1 cellular context compared by ENCODE assay signal in the genomic region with DNA sequence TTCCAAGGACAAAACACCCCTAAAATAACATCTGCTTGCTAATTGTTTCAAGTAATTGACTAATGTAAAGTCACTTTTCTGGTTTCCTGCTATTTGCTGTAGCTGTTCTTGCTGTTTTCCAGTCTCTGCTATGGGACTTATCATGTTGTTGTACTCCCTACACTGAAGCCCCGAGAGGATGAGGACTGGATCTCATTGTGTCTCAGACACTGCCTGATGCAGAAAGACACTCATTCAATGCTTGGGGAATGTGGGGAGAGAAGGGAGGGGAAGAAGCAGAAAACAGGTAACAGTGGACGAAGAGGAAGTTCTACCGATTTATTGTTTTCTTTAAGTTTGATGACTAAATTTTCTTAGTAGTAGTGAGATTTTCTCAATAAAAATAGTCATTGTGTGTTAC.
TF ChIP-seq lines count a peak whose summit lies in the region.

No MANE protein-coding gene starts in this region.

TF ChIP-seq in H1, 55 proteins besides CTCF, POLR2A, EP300 and RAD21 (continued from another document):
- TF ChIP-seq ATF2 (IDR thresholded peaks at IDR 0.05; ENCODE audit: low read length) (no peak), TCF12 (IDR thresholded peaks at IDR 0.05; ENCODE audit: low read depth, low read length) (no peak), EGR1 (IDR thresholded peaks at IDR 0.05; ENCODE audit: borderline replicate concordance, low read depth, low read length) (no peak), ATF3 (IDR thresholded peaks at IDR 0.05; ENCODE audit: insufficient read depth, low read depth, low read length) (no peak), ASH2L (IDR thresholded peaks at IDR 0.05; ENCODE audit: low read length) (no peak), KDM1A (IDR thresholded peaks at IDR 0.05; ENCODE audit: borderline replicate concordance, low read length) (no peak), BCL11A (IDR thresholded peaks at IDR 0.05; ENCODE audit: low read depth in 2 of 2, low read length in 2 of 2) (no peak), CTBP2 (IDR thresholded peaks at IDR 0.05; ENCODE audit: borderline replicate concordance, insufficient read depth, insufficient read length, low read length) (no peak), CHD7 (IDR thresholded peaks at IDR 0.05; ENCODE audit: insufficient replicate concordance, low read length) (no peak), EZH2 (IDR thresholded peaks at IDR 0.05; ENCODE audit: low read depth, low read length, severe bottlenecking) (no peak), SRF (IDR thresholded peaks at IDR 0.05; ENCODE audit: low read depth, low read length) (no peak), NANOG (IDR thresholded peaks at IDR 0.05; ENCODE audit: insufficient read depth, low read depth, low read length, poor library complexity, severe bottlenecking) (no peak), ZNF274 (IDR thresholded peaks at IDR 0.05; ENCODE audit: borderline replicate concordance, extremely low read depth, low read length) (no peak)
- TF ChIP-seq, protein P1, sequence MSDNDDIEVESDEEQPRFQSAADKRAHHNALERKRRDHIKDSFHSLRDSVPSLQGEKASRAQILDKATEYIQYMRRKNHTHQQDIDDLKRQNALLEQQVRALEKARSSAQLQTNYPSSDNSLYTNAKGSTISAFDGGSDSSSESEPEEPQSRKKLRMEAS (IDR thresholded peaks at IDR 0.05): no peak
